9 cellular contexts compared by ENCODE assay signal in genomic region chr18:3455090-3455640, GRCh38. TPM values are rescaled to one million over a fixed set of nuclear protein-coding genes. Genes with fewer than 3 reads are reported as not detected.
DNase-seq lines count a peak whose midpoint lies in the region; TF ChIP-seq lines count a peak whose summit lies in the region.
"Had no signal": no experiment of that assay in that cellular context is flagged by ENCODE, and none has a peak within 500 bp of the region (broad histone marks: within the 10 kb centered on the region; RNA-seq: fewer than 3 reads in every experiment).

No MANE protein-coding gene starts in this region.

- peak overlapping the region; percentile 96 for H3K4me2 ChIP-seq in BLaER1

- peaks cover 41% of the 10 kb centered on the region for H3K36me3 Mint-ChIP-seq in nephron progenitor cell (ENCODE audit: low read depth)

- H3K27me3 ChIP-seq in BLaER1 (no peaks in the 10 kb centered on the region), ectodermal cell (ENCODE audit: control insufficient read depth, insufficient read depth, low read length, poor library complexity, severe bottlenecking) (no peaks in the 10 kb centered on the region)

- H3K9me3 Mint-ChIP-seq in nephron progenitor cell: peaks cover 15% of the 10 kb centered on the region

- peak overlapping the region; percentile 91 for H3K4me3 Mint-ChIP-seq in nephron progenitor cell

- H3K4me1 ChIP-seq in BLaER1 (peaks cover 52% of the 10 kb centered on the region), ectodermal cell (ENCODE audit: control insufficient read depth, insufficient read depth, low read length) (peaks cover 35% of the 10 kb centered on the region)

- H3K36me3 ChIP-seq in BLaER1 (peaks cover 45% of the 10 kb centered on the region), ectodermal cell (ENCODE audit: control insufficient read depth, insufficient read depth, low read length) (peaks cover 29% of the 10 kb centered on the region)

- H3K27ac Mint-ChIP-seq in nephron progenitor cell: peak overlapping the region; percentile 91

- TF ChIP-seq POLR2A in NB4 (IDR thresholded peaks at IDR 0.05; ENCODE audit: extremely low read depth, insufficient read length): no peak

- H3K9me3 ChIP-seq in BLaER1 (no peaks in the 10 kb centered on the region), ectodermal cell (ENCODE audit: control insufficient read depth, low read length) (no peaks in the 10 kb centered on the region)

- H3K9ac ChIP-seq in BLaER1: peak overlapping the region; percentile 59; the same call in 1 of the 2 replicates

- no peak for DNase-seq in NB4 (ENCODE audit: low read depth)
- no peak for DNase-seq in nephron progenitor cell
- DNase-seq in DMS79 (lab: John Stamatoyannopoulos, UW): no peak
- DNase-seq in SW 1271 (lab: John Stamatoyannopoulos, UW): no peak
- no peak for DNase-seq in NK-92 treated with Interleukin-12 subunit alpha and Interleukin-12 subunit beta, amount 100 ng/mL, for 24 hours (lab: John Stamatoyannopoulos, UW)
- no peak for DNase-seq in retina
- DNase-seq: left ventricle myocardium superior had no signal

- no peak overlapping the region for H3K27ac ChIP-seq in BLaER1
- peak overlapping the region; percentile 39 for H3K27ac ChIP-seq in ectodermal cell (ENCODE audit: insufficient read depth, low read depth, low read length, poor library complexity, severe bottlenecking)

- H3K27me3 Mint-ChIP-seq in nephron progenitor cell (ENCODE audit: low read depth, poor library complexity): no peaks in the 10 kb centered on the region

- TF ChIP-seq CTCF in NB4 (IDR thresholded peaks at IDR 0.05; ENCODE audit: low read depth, low read length) (no peak), nephron progenitor cell (IDR thresholded peaks at IDR 0.05) (no peak)

- 4% methylated on average over 3 of the region's 3 CpGs for WGBS in ectodermal cell, 2 experiments

- H3K4me1 Mint-ChIP-seq in nephron progenitor cell: peaks cover 66% of the 10 kb centered on the region

- H3K4me3 ChIP-seq in BLaER1 (no peak overlapping the region), NB4 (ENCODE audit: low read depth, low read length) (peak overlapping the region; percentile 58), ectodermal cell (ENCODE audit: insufficient read depth, low read depth, low read length) (peak overlapping the region; percentile 92)

- H4K20me1 ChIP-seq in BLaER1: peaks cover 87% of the 10 kb centered on the region

RNA-seq across cellular contexts. Expression of gene TGIF1, which starts 5.2 kb away (rescaled TPM):
- 177 TPM for polyA plus RNA-seq in ectodermal cell (2013, experiment 1 of 4)
- 192 TPM for polyA plus RNA-seq in ectodermal cell (2013, experiment 2 of 4)
- polyA plus RNA-seq in ectodermal cell (2013, experiment 3 of 4): 175 TPM
- 186 TPM for polyA plus RNA-seq in ectodermal cell (2013, experiment 4 of 4)
